In the genomic region with DNA sequence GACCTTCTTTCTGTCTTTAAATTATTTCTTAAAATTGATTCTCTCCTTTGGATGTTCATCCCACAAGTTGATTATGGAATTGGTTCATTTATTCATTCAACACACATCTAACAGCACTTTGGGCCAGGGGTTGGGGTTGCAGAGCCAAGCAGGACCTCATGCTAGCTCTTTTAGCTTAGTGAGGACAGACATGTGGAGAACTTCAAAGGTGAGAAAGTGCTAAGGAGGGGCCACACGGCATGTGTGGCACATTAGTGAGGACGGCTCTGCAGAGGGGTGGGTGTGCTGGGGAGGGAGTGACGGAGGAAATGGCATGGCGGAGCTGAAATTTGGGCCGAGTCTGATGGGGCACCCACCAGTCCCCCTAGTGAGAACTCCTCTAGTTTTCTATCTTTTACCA, we compare ENCODE assay signal across 2 cellular contexts.
TF ChIP-seq lines count a peak whose summit lies in the region.

No MANE protein-coding gene starts in this region.

TF ChIP-seq in GM23338, 12 proteins besides CTCF, POLR2A, EP300 and RAD21 (continues in another document):
- no peak for TF ChIP-seq EZH2phosphoT487 (IDR thresholded peaks at IDR 0.05; ENCODE audit: unreplicated experiment)
- TF ChIP-seq, protein P1, sequence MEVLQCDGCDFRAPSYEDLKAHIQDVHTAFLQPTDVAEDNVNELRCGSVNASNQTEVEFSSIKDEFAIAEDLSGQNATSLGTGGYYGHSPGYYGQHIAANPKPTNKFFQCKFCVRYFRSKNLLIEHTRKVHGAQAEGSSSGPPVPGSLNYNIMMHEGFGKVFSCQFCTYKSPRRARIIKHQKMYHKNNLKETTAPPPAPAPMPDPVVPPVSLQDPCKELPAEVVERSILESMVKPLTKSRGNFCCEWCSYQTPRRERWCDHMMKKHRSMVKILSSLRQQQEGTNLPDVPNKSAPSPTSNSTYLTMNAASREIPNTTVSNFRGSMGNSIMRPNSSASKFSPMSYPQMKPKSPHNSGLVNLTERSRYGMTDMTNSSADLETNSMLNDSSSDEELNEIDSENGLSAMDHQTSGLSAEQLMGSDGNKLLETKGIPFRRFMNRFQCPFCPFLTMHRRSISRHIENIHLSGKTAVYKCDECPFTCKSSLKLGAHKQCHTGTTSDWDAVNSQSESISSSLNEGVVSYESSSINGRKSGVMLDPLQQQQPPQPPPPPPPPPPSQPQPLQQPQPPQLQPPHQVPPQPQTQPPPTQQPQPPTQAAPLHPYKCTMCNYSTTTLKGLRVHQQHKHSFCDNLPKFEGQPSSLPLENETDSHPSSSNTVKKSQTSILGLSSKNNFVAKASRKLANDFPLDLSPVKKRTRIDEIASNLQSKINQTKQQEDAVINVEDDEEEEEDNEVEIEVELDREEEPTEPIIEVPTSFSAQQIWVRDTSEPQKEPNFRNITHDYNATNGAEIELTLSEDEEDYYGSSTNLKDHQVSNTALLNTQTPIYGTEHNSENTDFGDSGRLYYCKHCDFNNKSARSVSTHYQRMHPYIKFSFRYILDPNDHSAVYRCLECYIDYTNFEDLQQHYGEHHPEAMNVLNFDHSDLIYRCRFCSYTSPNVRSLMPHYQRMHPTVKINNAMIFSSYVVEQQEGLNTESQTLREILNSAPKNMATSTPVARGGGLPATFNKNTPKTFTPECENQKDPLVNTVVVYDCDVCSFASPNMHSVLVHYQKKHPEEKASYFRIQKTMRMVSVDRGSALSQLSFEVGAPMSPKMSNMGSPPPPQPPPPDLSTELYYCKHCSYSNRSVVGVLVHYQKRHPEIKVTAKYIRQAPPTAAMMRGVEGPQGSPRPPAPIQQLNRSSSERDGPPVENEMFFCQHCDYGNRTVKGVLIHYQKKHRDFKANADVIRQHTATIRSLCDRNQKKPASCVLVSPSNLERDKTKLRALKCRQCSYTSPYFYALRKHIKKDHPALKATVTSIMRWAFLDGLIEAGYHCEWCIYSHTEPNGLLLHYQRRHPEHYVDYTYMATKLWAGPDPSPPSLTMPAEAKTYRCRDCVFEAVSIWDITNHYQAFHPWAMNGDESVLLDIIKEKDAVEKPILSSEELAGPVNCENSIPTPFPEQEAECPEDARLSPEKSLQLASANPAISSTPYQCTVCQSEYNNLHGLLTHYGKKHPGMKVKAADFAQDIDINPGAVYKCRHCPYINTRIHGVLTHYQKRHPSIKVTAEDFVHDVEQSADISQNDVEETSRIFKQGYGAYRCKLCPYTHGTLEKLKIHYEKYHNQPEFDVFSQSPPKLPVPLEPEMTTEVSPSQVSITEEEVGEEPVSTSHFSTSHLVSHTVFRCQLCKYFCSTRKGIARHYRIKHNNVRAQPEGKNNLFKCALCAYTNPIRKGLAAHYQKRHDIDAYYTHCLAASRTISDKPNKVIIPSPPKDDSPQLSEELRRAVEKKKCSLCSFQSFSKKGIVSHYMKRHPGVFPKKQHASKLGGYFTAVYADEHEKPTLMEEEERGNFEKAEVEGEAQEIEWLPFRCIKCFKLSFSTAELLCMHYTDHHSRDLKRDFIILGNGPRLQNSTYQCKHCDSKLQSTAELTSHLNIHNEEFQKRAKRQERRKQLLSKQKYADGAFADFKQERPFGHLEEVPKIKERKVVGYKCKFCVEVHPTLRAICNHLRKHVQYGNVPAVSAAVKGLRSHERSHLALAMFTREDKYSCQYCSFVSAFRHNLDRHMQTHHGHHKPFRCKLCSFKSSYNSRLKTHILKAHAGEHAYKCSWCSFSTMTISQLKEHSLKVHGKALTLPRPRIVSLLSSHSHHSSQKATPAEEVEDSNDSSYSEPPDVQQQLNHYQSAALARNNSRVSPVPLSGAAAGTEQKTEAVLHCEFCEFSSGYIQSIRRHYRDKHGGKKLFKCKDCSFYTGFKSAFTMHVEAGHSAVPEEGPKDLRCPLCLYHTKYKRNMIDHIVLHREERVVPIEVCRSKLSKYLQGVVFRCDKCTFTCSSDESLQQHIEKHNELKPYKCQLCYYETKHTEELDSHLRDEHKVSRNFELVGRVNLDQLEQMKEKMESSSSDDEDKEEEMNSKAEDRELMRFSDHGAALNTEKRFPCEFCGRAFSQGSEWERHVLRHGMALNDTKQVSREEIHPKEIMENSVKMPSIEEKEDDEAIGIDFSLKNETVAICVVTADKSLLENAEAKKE (CRISPR knock-in tag; IDR thresholded peaks at IDR 0.05): no peak
- no peak for TF ChIP-seq JUNB (IDR thresholded peaks at IDR 0.05; ENCODE audit: unreplicated experiment)
- no peak for TF ChIP-seq ZNF114 (CRISPR knock-in tag; IDR thresholded peaks at IDR 0.05)
- TF ChIP-seq STAT1 (IDR thresholded peaks at IDR 0.05; ENCODE audit: unreplicated experiment): no peak
- TF ChIP-seq, protein P2, sequence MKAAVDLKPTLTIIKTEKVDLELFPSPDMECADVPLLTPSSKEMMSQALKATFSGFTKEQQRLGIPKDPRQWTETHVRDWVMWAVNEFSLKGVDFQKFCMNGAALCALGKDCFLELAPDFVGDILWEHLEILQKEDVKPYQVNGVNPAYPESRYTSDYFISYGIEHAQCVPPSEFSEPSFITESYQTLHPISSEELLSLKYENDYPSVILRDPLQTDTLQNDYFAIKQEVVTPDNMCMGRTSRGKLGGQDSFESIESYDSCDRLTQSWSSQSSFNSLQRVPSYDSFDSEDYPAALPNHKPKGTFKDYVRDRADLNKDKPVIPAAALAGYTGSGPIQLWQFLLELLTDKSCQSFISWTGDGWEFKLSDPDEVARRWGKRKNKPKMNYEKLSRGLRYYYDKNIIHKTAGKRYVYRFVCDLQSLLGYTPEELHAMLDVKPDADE (IDR thresholded peaks at IDR 0.05): no peak
- TF ChIP-seq EZH2 (IDR thresholded peaks at IDR 0.05; ENCODE audit: low read depth, unreplicated experiment): no peak
- TF ChIP-seq NANOG (IDR thresholded peaks at IDR 0.05; ENCODE audit: borderline replicate concordance): no peak
- TF ChIP-seq, protein P3, sequence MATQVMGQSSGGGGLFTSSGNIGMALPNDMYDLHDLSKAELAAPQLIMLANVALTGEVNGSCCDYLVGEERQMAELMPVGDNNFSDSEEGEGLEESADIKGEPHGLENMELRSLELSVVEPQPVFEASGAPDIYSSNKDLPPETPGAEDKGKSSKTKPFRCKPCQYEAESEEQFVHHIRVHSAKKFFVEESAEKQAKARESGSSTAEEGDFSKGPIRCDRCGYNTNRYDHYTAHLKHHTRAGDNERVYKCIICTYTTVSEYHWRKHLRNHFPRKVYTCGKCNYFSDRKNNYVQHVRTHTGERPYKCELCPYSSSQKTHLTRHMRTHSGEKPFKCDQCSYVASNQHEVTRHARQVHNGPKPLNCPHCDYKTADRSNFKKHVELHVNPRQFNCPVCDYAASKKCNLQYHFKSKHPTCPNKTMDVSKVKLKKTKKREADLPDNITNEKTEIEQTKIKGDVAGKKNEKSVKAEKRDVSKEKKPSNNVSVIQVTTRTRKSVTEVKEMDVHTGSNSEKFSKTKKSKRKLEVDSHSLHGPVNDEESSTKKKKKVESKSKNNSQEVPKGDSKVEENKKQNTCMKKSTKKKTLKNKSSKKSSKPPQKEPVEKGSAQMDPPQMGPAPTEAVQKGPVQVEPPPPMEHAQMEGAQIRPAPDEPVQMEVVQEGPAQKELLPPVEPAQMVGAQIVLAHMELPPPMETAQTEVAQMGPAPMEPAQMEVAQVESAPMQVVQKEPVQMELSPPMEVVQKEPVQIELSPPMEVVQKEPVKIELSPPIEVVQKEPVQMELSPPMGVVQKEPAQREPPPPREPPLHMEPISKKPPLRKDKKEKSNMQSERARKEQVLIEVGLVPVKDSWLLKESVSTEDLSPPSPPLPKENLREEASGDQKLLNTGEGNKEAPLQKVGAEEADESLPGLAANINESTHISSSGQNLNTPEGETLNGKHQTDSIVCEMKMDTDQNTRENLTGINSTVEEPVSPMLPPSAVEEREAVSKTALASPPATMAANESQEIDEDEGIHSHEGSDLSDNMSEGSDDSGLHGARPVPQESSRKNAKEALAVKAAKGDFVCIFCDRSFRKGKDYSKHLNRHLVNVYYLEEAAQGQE (IDR thresholded peaks at IDR 0.05; ENCODE audit: unreplicated experiment): no peak
- TF ChIP-seq POLR2AphosphoS5 (IDR thresholded peaks at IDR 0.05; ENCODE audit: low read depth): no peak

TF ChIP-seq in K562, 482 proteins besides CTCF, POLR2A, EP300 and RAD21:
- TF ChIP-seq ZNF76 (CRISPR knock-in tag; IDR thresholded peaks at IDR 0.05; ENCODE audit: borderline replicate concordance) (no peak), L3MBTL2 (IDR thresholded peaks at IDR 0.05) (0 out of 2 replicates have a peak, but pooled peaks have one; percentile 22)
- TF ChIP-seq, protein P4, sequence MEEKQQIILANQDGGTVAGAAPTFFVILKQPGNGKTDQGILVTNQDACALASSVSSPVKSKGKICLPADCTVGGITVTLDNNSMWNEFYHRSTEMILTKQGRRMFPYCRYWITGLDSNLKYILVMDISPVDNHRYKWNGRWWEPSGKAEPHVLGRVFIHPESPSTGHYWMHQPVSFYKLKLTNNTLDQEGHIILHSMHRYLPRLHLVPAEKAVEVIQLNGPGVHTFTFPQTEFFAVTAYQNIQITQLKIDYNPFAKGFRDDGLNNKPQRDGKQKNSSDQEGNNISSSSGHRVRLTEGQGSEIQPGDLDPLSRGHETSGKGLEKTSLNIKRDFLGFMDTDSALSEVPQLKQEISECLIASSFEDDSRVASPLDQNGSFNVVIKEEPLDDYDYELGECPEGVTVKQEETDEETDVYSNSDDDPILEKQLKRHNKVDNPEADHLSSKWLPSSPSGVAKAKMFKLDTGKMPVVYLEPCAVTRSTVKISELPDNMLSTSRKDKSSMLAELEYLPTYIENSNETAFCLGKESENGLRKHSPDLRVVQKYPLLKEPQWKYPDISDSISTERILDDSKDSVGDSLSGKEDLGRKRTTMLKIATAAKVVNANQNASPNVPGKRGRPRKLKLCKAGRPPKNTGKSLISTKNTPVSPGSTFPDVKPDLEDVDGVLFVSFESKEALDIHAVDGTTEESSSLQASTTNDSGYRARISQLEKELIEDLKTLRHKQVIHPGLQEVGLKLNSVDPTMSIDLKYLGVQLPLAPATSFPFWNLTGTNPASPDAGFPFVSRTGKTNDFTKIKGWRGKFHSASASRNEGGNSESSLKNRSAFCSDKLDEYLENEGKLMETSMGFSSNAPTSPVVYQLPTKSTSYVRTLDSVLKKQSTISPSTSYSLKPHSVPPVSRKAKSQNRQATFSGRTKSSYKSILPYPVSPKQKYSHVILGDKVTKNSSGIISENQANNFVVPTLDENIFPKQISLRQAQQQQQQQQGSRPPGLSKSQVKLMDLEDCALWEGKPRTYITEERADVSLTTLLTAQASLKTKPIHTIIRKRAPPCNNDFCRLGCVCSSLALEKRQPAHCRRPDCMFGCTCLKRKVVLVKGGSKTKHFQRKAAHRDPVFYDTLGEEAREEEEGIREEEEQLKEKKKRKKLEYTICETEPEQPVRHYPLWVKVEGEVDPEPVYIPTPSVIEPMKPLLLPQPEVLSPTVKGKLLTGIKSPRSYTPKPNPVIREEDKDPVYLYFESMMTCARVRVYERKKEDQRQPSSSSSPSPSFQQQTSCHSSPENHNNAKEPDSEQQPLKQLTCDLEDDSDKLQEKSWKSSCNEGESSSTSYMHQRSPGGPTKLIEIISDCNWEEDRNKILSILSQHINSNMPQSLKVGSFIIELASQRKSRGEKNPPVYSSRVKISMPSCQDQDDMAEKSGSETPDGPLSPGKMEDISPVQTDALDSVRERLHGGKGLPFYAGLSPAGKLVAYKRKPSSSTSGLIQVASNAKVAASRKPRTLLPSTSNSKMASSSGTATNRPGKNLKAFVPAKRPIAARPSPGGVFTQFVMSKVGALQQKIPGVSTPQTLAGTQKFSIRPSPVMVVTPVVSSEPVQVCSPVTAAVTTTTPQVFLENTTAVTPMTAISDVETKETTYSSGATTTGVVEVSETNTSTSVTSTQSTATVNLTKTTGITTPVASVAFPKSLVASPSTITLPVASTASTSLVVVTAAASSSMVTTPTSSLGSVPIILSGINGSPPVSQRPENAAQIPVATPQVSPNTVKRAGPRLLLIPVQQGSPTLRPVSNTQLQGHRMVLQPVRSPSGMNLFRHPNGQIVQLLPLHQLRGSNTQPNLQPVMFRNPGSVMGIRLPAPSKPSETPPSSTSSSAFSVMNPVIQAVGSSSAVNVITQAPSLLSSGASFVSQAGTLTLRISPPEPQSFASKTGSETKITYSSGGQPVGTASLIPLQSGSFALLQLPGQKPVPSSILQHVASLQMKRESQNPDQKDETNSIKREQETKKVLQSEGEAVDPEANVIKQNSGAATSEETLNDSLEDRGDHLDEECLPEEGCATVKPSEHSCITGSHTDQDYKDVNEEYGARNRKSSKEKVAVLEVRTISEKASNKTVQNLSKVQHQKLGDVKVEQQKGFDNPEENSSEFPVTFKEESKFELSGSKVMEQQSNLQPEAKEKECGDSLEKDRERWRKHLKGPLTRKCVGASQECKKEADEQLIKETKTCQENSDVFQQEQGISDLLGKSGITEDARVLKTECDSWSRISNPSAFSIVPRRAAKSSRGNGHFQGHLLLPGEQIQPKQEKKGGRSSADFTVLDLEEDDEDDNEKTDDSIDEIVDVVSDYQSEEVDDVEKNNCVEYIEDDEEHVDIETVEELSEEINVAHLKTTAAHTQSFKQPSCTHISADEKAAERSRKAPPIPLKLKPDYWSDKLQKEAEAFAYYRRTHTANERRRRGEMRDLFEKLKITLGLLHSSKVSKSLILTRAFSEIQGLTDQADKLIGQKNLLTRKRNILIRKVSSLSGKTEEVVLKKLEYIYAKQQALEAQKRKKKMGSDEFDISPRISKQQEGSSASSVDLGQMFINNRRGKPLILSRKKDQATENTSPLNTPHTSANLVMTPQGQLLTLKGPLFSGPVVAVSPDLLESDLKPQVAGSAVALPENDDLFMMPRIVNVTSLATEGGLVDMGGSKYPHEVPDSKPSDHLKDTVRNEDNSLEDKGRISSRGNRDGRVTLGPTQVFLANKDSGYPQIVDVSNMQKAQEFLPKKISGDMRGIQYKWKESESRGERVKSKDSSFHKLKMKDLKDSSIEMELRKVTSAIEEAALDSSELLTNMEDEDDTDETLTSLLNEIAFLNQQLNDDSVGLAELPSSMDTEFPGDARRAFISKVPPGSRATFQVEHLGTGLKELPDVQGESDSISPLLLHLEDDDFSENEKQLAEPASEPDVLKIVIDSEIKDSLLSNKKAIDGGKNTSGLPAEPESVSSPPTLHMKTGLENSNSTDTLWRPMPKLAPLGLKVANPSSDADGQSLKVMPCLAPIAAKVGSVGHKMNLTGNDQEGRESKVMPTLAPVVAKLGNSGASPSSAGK (IDR thresholded peaks at IDR 0.05): peak; percentile 30; the same call in 1 of the 2 replicates
- TF ChIP-seq, protein P5, sequence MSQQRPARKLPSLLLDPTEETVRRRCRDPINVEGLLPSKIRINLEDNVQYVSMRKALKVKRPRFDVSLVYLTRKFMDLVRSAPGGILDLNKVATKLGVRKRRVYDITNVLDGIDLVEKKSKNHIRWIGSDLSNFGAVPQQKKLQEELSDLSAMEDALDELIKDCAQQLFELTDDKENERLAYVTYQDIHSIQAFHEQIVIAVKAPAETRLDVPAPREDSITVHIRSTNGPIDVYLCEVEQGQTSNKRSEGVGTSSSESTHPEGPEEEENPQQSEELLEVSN (IDR thresholded peaks at IDR 0.05; ENCODE audit: borderline replicate concordance in 1 of 2, extremely low read depth in 1 of 2, insufficient read depth in 1 of 2, insufficient read length in 1 of 2, low read depth in 1 of 2, low read length in 1 of 2, poor library complexity in 1 of 2, severe bottlenecking in 1 of 2): peak in 1 of 2 experiments; percentile 17
